ENCODE assay signal across 10 cellular contexts in genomic region chr16:56611281-56611833, GRCh38. TPM values are rescaled to one million over a fixed set of nuclear protein-coding genes. Genes with fewer than 3 reads are reported as not detected.
A peak's percentile ranks its signal among the peaks of the same experiment; 100 is the strongest.
DNase-seq lines count a peak whose midpoint lies in the region; ATAC-seq and TF ChIP-seq lines count a peak whose summit lies in the region.
"Had no signal": no experiment of that assay in that cellular context is flagged by ENCODE, and none has a peak within 500 bp of the region (broad histone marks: within the 10 kb centered on the region; RNA-seq: fewer than 3 reads in every experiment).

No MANE protein-coding gene starts in this region.

- no peak overlapping the region for H3K4me2 ChIP-seq in hepatocyte

- 89% methylated on average over 2 of the region's 2 CpGs for WGBS in hepatocyte (ENCODE audit: low lambda C conversion rate, missing lambda C conversion rate)

- peaks cover 7% of the 10 kb centered on the region for H3K27me3 ChIP-seq in hepatocyte

- no peak overlapping the region for H2AFZ ChIP-seq in hepatocyte

- peak overlapping the region; percentile 12 for H3K27ac ChIP-seq in hepatocyte

- H3K27me3 Mint-ChIP-seq in activated naive CD8-positive, alpha-beta T cell treated with anti-CD3 and anti-CD28 coated beads, Interleukin-2, amount 50 U/mL, for 24 hours, result peaks cover 2% of the 10 kb centered on the region

- H3K9me3 ChIP-seq in hepatocyte (ENCODE audit: low read depth), result no peaks in the 10 kb centered on the region

- H3K9me3 Mint-ChIP-seq in activated naive CD8-positive, alpha-beta T cell treated with anti-CD3 and anti-CD28 coated beads, Interleukin-2, amount 50 U/mL, for 24 hours, result no peaks in the 10 kb centered on the region
- H3K9me3 Mint-ChIP-seq: neural crest cell had no signal

- no peak for TF ChIP-seq CTCF in hepatocyte (IDR thresholded peaks at IDR 0.05; ENCODE audit: poor library complexity)

- H3K27ac Mint-ChIP-seq in activated naive CD8-positive, alpha-beta T cell treated with anti-CD3 and anti-CD28 coated beads, Interleukin-2, amount 50 U/mL, for 24 hours, result peak overlapping the region; percentile 99

- DNase-seq in HCEC 1CT (peak; percentile 63), hepatocyte (ENCODE audit: low spot score) (no peak), NCI-H2107 treated with DMSO at 0.1 percent for 48 hours (lab: John Stamatoyannopoulos, UW; ENCODE audit: unreplicated experiment) (no peak)
- DNase-seq in activated naive CD8-positive, alpha-beta T cell treated with anti-CD3 and anti-CD28 coated beads, Interleukin-2, amount 50 U/mL, for 24 hours, result peak; percentile 25
- peak; percentile 34 for DNase-seq in stimulated activated CD8-positive, alpha-beta memory T cell treated with anti-CD3 and anti-CD28 coated beads, Interleukin-4, amount 100 ng/mL, for 48 hours
- DNase-seq: NCI-H1105 had no signal

- no peaks in the 10 kb centered on the region for H3K9me2 ChIP-seq in hepatocyte (replicated peaks; ENCODE audit: insufficient read depth)

- no peaks in the 10 kb centered on the region for H3K36me3 ChIP-seq in hepatocyte (replicated peaks; ENCODE audit: insufficient read depth, low read depth)

- ATAC-seq in activated naive CD8-positive, alpha-beta T cell treated with anti-CD3 and anti-CD28 coated beads, Interleukin-2, amount 50 U/mL, for 24 hours, result no peak
- ATAC-seq in HG02623 (IDR thresholded peaks at IDR 0.05; ENCODE audit: unreplicated experiment) (no peak), GM21367 (IDR thresholded peaks at IDR 0.05; ENCODE audit: unreplicated experiment) (no peak), HG03439 (IDR thresholded peaks at IDR 0.05; ENCODE audit: unreplicated experiment) (no peak)

- H3K4me1 Mint-ChIP-seq in activated naive CD8-positive, alpha-beta T cell treated with anti-CD3 and anti-CD28 coated beads, Interleukin-2, amount 50 U/mL, for 24 hours, result peaks cover 83% of the 10 kb centered on the region

- H4K20me1 ChIP-seq in hepatocyte (ENCODE audit: insufficient read depth, poor library complexity, severe bottlenecking), result no peaks in the 10 kb centered on the region

- H3K4me3 Mint-ChIP-seq in activated naive CD8-positive, alpha-beta T cell treated with anti-CD3 and anti-CD28 coated beads, Interleukin-2, amount 50 U/mL, for 24 hours, result peak overlapping the region; percentile 55
- H3K4me3 Mint-ChIP-seq: neural crest cell had no signal

- no peaks in the 10 kb centered on the region for H3K79me2 ChIP-seq in hepatocyte

- peaks cover 2% of the 10 kb centered on the region for H3K36me3 Mint-ChIP-seq in activated naive CD8-positive, alpha-beta T cell treated with anti-CD3 and anti-CD28 coated beads, Interleukin-2, amount 50 U/mL, for 24 hours (ENCODE audit: low read depth)

- peaks cover 26% of the 10 kb centered on the region for H3K4me1 ChIP-seq in hepatocyte (ENCODE audit: insufficient read depth)

- no peak overlapping the region for H3K4me3 ChIP-seq in hepatocyte

RNA-seq across cellular contexts. Expression of gene MT2A, which starts 3.0 kb away (rescaled TPM):
- 64.9 and 70.3 TPM in 2 replicates for total RNA-seq in hepatocyte
- polyA plus RNA-seq in hepatocyte, result 914 and 1,143 TPM in 2 replicates

RNA-seq across cellular contexts. Expression of gene MT1E, which starts 14.2 kb away (rescaled TPM):
- total RNA-seq in hepatocyte, result 42.3 and 65.5 TPM in 2 replicates
- 105 and 121 TPM in 2 replicates for polyA plus RNA-seq in hepatocyte

RNA-seq across cellular contexts. Expression of gene MT1M, which starts 21.1 kb away (rescaled TPM):
- total RNA-seq in hepatocyte, result 0.60 TPM in 1 of 2 replicates, not detected in the other
- 0.26 TPM in 1 of 2 replicates, not detected in the other for polyA plus RNA-seq in hepatocyte
- total RNA-seq: neural crest cell had no signal

RNA-seq across cellular contexts. Expression of gene MT3, which starts 22.0 kb away (rescaled TPM):
- total RNA-seq in hepatocyte, result not detected in 2 replicates
- not detected in 2 replicates for polyA plus RNA-seq in hepatocyte
- total RNA-seq: neural crest cell had no signal

RNA-seq across cellular contexts. Expression of gene MT1A, which starts 27.1 kb away (rescaled TPM):
- total RNA-seq in hepatocyte, result not detected in 2 replicates
- 1.9 and 2.7 TPM in 2 replicates for polyA plus RNA-seq in hepatocyte
- total RNA-seq: neural crest cell had no signal

Comparison
In these comparisons a context has a peak if more than half of its experiments do, and no peak if none do; other contexts are left out.
1. DNase-seq: peak in HCEC 1CT (single experiment), activated naive CD8-positive, alpha-beta T cell treated with anti-CD3 and anti-CD28 coated beads, Interleukin-2, amount 50 U/mL, for 24 hours (single experiment) and stimulated activated CD8-positive, alpha-beta memory T cell treated with anti-CD3 and anti-CD28 coated beads, Interleukin-4, amount 100 ng/mL, for 48 hours (single experiment); none in hepatocyte (single experiment) and NCI-H2107 treated with DMSO at 0.1 percent for 48 hours (single experiment).